25 cellular contexts compared by ENCODE assay signal in genomic region chr1:165824269-165824643, GRCh38. TPM values are rescaled to one million over a fixed set of nuclear protein-coding genes. Genes with fewer than 3 reads are reported as not detected.
DNase-seq lines count a peak whose midpoint lies in the region; ATAC-seq and TF ChIP-seq lines count a peak whose summit lies in the region.
"Had no signal": no experiment of that assay in that cellular context is flagged by ENCODE, and none has a peak within 500 bp of the region (broad histone marks: within the 10 kb centered on the region; RNA-seq: fewer than 3 reads in every experiment).

No MANE protein-coding gene starts in this region.

- TF ChIP-seq CTCF in glutamatergic neuron (IDR thresholded peaks at IDR 0.05; ENCODE audit: partially characterized antibody, unreplicated experiment) = no peak
- no peak for TF ChIP-seq CTCF in endothelial cell (IDR thresholded peaks at IDR 0.05; ENCODE audit: unreplicated experiment)

- H3K36me3 Mint-ChIP-seq in glutamatergic neuron (ENCODE audit: unreplicated experiment) (no peaks in the 10 kb centered on the region), endothelial cell (ENCODE audit: low read depth, unreplicated experiment) (no peaks in the 10 kb centered on the region)
- H3K36me3 Mint-ChIP-seq: CD4-positive, CD25-positive, alpha-beta regulatory T cell; memory B cell had no signal

- H3K27me3 Mint-ChIP-seq in glutamatergic neuron (ENCODE audit: unreplicated experiment) (peaks cover 14% of the 10 kb centered on the region), endothelial cell (ENCODE audit: unreplicated experiment) (peaks cover 9% of the 10 kb centered on the region)
- H3K27me3 Mint-ChIP-seq: memory B cell had no signal

- ATAC-seq in HG02678 (IDR thresholded peaks at IDR 0.05; ENCODE audit: unreplicated experiment) = no peak
- ATAC-seq: left colon had no signal

- peaks cover 11% of the 10 kb centered on the region for H3K4me1 Mint-ChIP-seq in glutamatergic neuron (ENCODE audit: low read depth, unreplicated experiment)
- peaks cover 12% of the 10 kb centered on the region for H3K4me1 Mint-ChIP-seq in endothelial cell (ENCODE audit: unreplicated experiment)

- H3K27ac Mint-ChIP-seq in glutamatergic neuron (ENCODE audit: unreplicated experiment) = peak overlapping the region; percentile 64
- no peak overlapping the region for H3K27ac Mint-ChIP-seq in endothelial cell (ENCODE audit: unreplicated experiment)
- H3K27ac Mint-ChIP-seq: activated T-helper 1 cell treated with anti-CD3 and anti-CD28 coated beads, Interleukin-12 subunit alpha, Interleukin-12 subunit beta, Interleukin-2, Interleukin-4 antibody, amounts not matched to agents 30 ng/mL and 10 ng/mL and 1 ng/mL, durations not matched to agents 14 hours and 24 hours and 36 hours; CD4-positive, CD25-positive, alpha-beta regulatory T cell; memory B cell had no signal

- no peak overlapping the region for H3K4me3 Mint-ChIP-seq in glutamatergic neuron (ENCODE audit: unreplicated experiment)
- H3K4me3 Mint-ChIP-seq in endothelial cell (ENCODE audit: unreplicated experiment) = no peak overlapping the region
- H3K4me3 Mint-ChIP-seq: activated T-helper 1 cell treated with anti-CD3 and anti-CD28 coated beads, Interleukin-12 subunit alpha, Interleukin-12 subunit beta, Interleukin-2, Interleukin-4 antibody, amounts not matched to agents 30 ng/mL and 10 ng/mL and 1 ng/mL, durations not matched to agents 14 hours and 24 hours and 36 hours; memory B cell had no signal

- peaks cover 7% of the 10 kb centered on the region for H3K9me3 Mint-ChIP-seq in glutamatergic neuron (ENCODE audit: unreplicated experiment)
- H3K9me3 Mint-ChIP-seq in endothelial cell (ENCODE audit: unreplicated experiment) = no peaks in the 10 kb centered on the region
- H3K9me3 Mint-ChIP-seq: activated T-helper 1 cell treated with anti-CD3 and anti-CD28 coated beads, Interleukin-12 subunit alpha, Interleukin-12 subunit beta, Interleukin-2, Interleukin-4 antibody, amounts not matched to agents 30 ng/mL and 10 ng/mL and 1 ng/mL, durations not matched to agents 14 hours and 24 hours and 36 hours; CD4-positive, CD25-positive, alpha-beta regulatory T cell; memory B cell had no signal

- DNase-seq in NCI-H510A treated with DMSO at 0.1 percent for 48 hours (lab: John Stamatoyannopoulos, UW) (peak; percentile 24), NCI-H510A (lab: John Stamatoyannopoulos, UW) (no peak), NCI-H69 (lab: John Stamatoyannopoulos, UW) (peak; percentile 70), glutamatergic neuron (no peak), retina (peak; percentile 38), HuH-7 (ENCODE audit: low spot score) (no peak), endothelial cell (ENCODE audit: low spot score) (no peak)
- DNase-seq: activated CD4-positive, alpha-beta T cell treated with anti-CD3 and anti-CD28 coated beads, Interleukin-2, amount 50 U/mL, for 48 hours; activated naive CD4-positive, alpha-beta T cell treated with anti-CD3 and anti-CD28 coated beads, Interleukin-2, amount 50 U/mL, for 16 hours; foreskin melanocyte; HCEC 1CT; KBM-7; left colon; MG63; NCI-H1436; NCI-H2107; NCI-H446 treated with DMSO at 0.1 percent for 48 hours; Peyer's patch; stimulated activated CD4-positive, alpha-beta T cell treated with anti-CD3 and anti-CD28 coated beads, Interleukin-1b, Interleukin-23, amount 100 ng/mL, for 48 hours; T-helper 1 cell; trophoblast cell had no signal

RNA-seq across cellular contexts. Expression of gene UCK2, which starts 3.2 kb away (rescaled TPM):
- 29.9 TPM for total RNA-seq in glutamatergic neuron (ENCODE audit: unreplicated experiment)
- total RNA-seq in endothelial cell (ENCODE audit: unreplicated experiment) = 52.9 TPM

RNA-seq across cellular contexts. Expression of gene TMCO1, which starts 55.6 kb away (rescaled TPM):
- 74.9 TPM for total RNA-seq in glutamatergic neuron (ENCODE audit: unreplicated experiment)
- total RNA-seq in endothelial cell (ENCODE audit: unreplicated experiment) = 98.3 TPM

Comparison
In these comparisons a context has a peak if more than half of its experiments do, and no peak if none do; other contexts are left out.
1. DNase-seq: peak in NCI-H510A treated with DMSO at 0.1 percent for 48 hours (single experiment), NCI-H69 (single experiment) and retina (single experiment); none in NCI-H510A (single experiment), glutamatergic neuron (single experiment), HuH-7 (single experiment) and endothelial cell (single experiment).